ENCODE assay signal across 29 cellular contexts in genomic region chr17:74076446-74076845, GRCh38.
"Had no signal": no experiment of that assay in that cellular context is flagged by ENCODE, and none has a peak within 500 bp of the region (broad histone marks: within the 10 kb centered on the region; RNA-seq: fewer than 3 reads in every experiment).

No MANE protein-coding gene starts in this region.

- ATAC-seq: naive thymus-derived CD4-positive, alpha-beta T cell; natural killer cell; psoas muscle; right cardiac atrium; sciatic nerve; stimulated activated memory B cell treated with anti-CD40 and anti-IgM and Interleukin-4, amounts not matched to agents 10 μg/mL and 1 μg/mL and 100 μg/mL, for 72 hours; stimulated activated naive CD8-positive, alpha-beta T cell treated with anti-CD3 and anti-CD28 coated beads, Interleukin-15, amount 100 ng/mL, for 72 hours; stimulated activated naive CD8-positive, alpha-beta T cell treated with anti-CD3 and anti-CD28 coated beads, Interleukin-15, Interleukin-2, amounts not matched to agents 100 U/mL and 50 U/mL, for 24 hours; upper lobe of right lung had no signal

- DNase-seq: naive thymus-derived CD4-positive, alpha-beta T cell; natural killer cell; occipital lobe; ovary; posterior cingulate gyrus; psoas muscle; right cardiac atrium; spleen; stimulated activated CD4-positive, alpha-beta T cell treated with anti-CD3 and anti-CD28 coated beads, Interleukin-12 subunit alpha, Interleukin-12 subunit beta, amount 100 ng/mL, for 4 hours; stimulated activated CD4-positive, alpha-beta T cell treated with anti-CD3 and anti-CD28 coated beads, Interleukin-1b, Interleukin-23, amount 100 ng/mL, for 48 hours; stimulated activated CD4-positive, alpha-beta T cell treated with anti-CD3 and anti-CD28 coated beads, Interleukin-4, amount 100 ng/mL, for 1 hour; stimulated activated CD4-positive, alpha-beta T cell treated with anti-CD3 and anti-CD28 coated beads, Interleukin-4, amount 100 ng/mL, for 4 hours; stimulated activated CD8-positive, alpha-beta memory T cell treated with anti-CD3 and anti-CD28 coated beads, Interleukin-4, amount 100 ng/mL, for 48 hours; stimulated activated naive CD4-positive, alpha-beta T cell; stimulated activated naive CD8-positive, alpha-beta T cell treated with anti-CD3 and anti-CD28 coated beads, Interleukin-15, amount 100 ng/mL, for 72 hours; stimulated activated naive CD8-positive, alpha-beta T cell treated with anti-CD3 and anti-CD28 coated beads, Interleukin-15, Interleukin-2, amounts not matched to agents 100 U/mL and 50 U/mL, for 24 hours; substantia nigra; testis; tibial artery; transverse colon; upper lobe of right lung had no signal

- H3K27ac ChIP-seq: neural progenitor cell, ovary, parathyroid adenoma, psoas muscle, skin epidermis, spleen, suprapubic skin, testis, tibial artery, transverse colon, upper lobe of right lung, vagina had no signal

- H3K79me2 ChIP-seq: parathyroid adenoma had no signal

- H3K4me2 ChIP-seq: neural progenitor cell, smooth muscle cell had no signal

- H3K4me3 ChIP-seq: neural progenitor cell, ovary, psoas muscle, skin epidermis, smooth muscle cell, spleen, suprapubic skin, testis, tibial artery, transverse colon, upper lobe of right lung, vagina had no signal

- H3K27me3 ChIP-seq: neural progenitor cell, ovary, testis, upper lobe of right lung, vagina had no signal

- H2AFZ ChIP-seq: neural progenitor cell, parathyroid adenoma had no signal

- H3K9ac ChIP-seq: neural progenitor cell, parathyroid adenoma had no signal

- H3K36me3 ChIP-seq: neural progenitor cell, ovary, spleen, suprapubic skin, tibial artery, transverse colon, upper lobe of right lung, vagina had no signal

- H3K9me3 ChIP-seq: ovary, testis, transverse colon, upper lobe of right lung, vagina had no signal

- H3K4me1 ChIP-seq: parathyroid adenoma, psoas muscle, spleen, suprapubic skin, testis, tibial artery, transverse colon, upper lobe of right lung, vagina had no signal
